In genomic region chr17:48546187-48546923, GRCh38 we compare ENCODE assay signal across 1 cellular context.
TF ChIP-seq lines count a peak whose summit lies in the region.

No MANE protein-coding gene starts in this region.

TF ChIP-seq in GM12878, 131 proteins besides CTCF, POLR2A, EP300 and RAD21:
- TF ChIP-seq MLLT1 (IDR thresholded peaks at IDR 0.05) (peak; percentile 81), SUPT20H (IDR thresholded peaks at IDR 0.05; ENCODE audit: borderline replicate concordance, control insufficient read depth, low read depth, low read length) (no peak)
